Comparison of ENCODE assay signal across 22 cellular contexts in genomic region chr4:92450694-92451093, GRCh38.
"Had no signal": no experiment of that assay in that cellular context is flagged by ENCODE, and none has a peak within 500 bp of the region (broad histone marks: within the 10 kb centered on the region; RNA-seq: fewer than 3 reads in every experiment).

No MANE protein-coding gene starts in this region.

- H3K4me3 ChIP-seq: gastrocnemius medialis, left lung, neural progenitor cell, prostate gland, right atrium auricular region, stomach, thyroid gland, vagina had no signal

- H3K27ac Mint-ChIP-seq: effector memory CD8-positive, alpha-beta T cell; naive thymus-derived CD4-positive, alpha-beta T cell; nephron; neural progenitor cell; stimulated activated effector memory CD8-positive, alpha-beta T cell treated with anti-CD3 and anti-CD28 coated beads, Interleukin-12 subunit alpha, Interleukin-12 subunit beta, amount 100 ng/mL, for 72 hours had no signal

- H3K4me1 ChIP-seq: gastrocnemius medialis, left lung, neural progenitor cell, prostate gland, stomach, thyroid gland, vagina had no signal

- DNase-seq: cortex of kidney; effector memory CD8-positive, alpha-beta T cell; gastrocnemius medialis; head of caudate nucleus; left cardiac atrium; left lung; mesenchymal stem cell; midbrain; naive thymus-derived CD4-positive, alpha-beta T cell; stimulated activated CD4-positive, alpha-beta T cell treated with anti-CD3 and anti-CD28 coated beads, Interleukin-2, amount 100 ng/mL, for 24 hours; stimulated activated CD4-positive, alpha-beta T cell treated with anti-CD3 and anti-CD28 coated beads, Interleukin-4, amount 100 ng/mL, for 24 hours; stimulated activated naive CD4-positive, alpha-beta T cell treated with Interleukin-2 at 50 U/mL for 16 hours; stomach; thyroid gland; trophoblast cell had no signal

- H3K4me1 Mint-ChIP-seq: naive thymus-derived CD4-positive, alpha-beta T cell; neural progenitor cell; stimulated activated effector memory CD8-positive, alpha-beta T cell treated with anti-CD3 and anti-CD28 coated beads, Interleukin-12 subunit alpha, Interleukin-12 subunit beta, amount 100 ng/mL, for 72 hours had no signal

- H3K27me3 ChIP-seq: gastrocnemius medialis, left lung, neural progenitor cell, right atrium auricular region, stomach, thyroid gland, vagina had no signal

- H3K36me3 ChIP-seq: gastrocnemius medialis, left lung, neural progenitor cell, prostate gland, right atrium auricular region, stomach, thyroid gland, vagina had no signal

- H3K9ac ChIP-seq: neural progenitor cell had no signal

- H3K9me3 ChIP-seq: gastrocnemius medialis, left lung, prostate gland, right atrium auricular region, stomach, thyroid gland, vagina had no signal

- H3K27ac ChIP-seq: gastrocnemius medialis, left lung, neural progenitor cell, prostate gland, right atrium auricular region, stomach, thyroid gland, vagina had no signal

- H3K9me3 Mint-ChIP-seq: nephron, neural progenitor cell had no signal

- H3K27me3 Mint-ChIP-seq: effector memory CD8-positive, alpha-beta T cell; naive thymus-derived CD4-positive, alpha-beta T cell had no signal

- H3K4me3 Mint-ChIP-seq: effector memory CD8-positive, alpha-beta T cell; naive thymus-derived CD4-positive, alpha-beta T cell; nephron; neural progenitor cell; stimulated activated effector memory CD8-positive, alpha-beta T cell treated with anti-CD3 and anti-CD28 coated beads, Interleukin-12 subunit alpha, Interleukin-12 subunit beta, amount 100 ng/mL, for 72 hours had no signal

- H3K36me3 Mint-ChIP-seq: naive thymus-derived CD4-positive, alpha-beta T cell; neural progenitor cell; stimulated activated effector memory CD8-positive, alpha-beta T cell treated with anti-CD3 and anti-CD28 coated beads, Interleukin-12 subunit alpha, Interleukin-12 subunit beta, amount 100 ng/mL, for 72 hours had no signal

- ATAC-seq: effector memory CD8-positive, alpha-beta T cell; gastrocnemius medialis; left cardiac atrium; left lung; naive thymus-derived CD4-positive, alpha-beta T cell; sciatic nerve; stimulated activated effector memory CD8-positive, alpha-beta T cell treated with anti-CD3 and anti-CD28 coated beads, Interleukin-12 subunit alpha, Interleukin-12 subunit beta, amount 100 ng/mL, for 72 hours had no signal
